15 cellular contexts compared by ENCODE assay signal in the genomic region with DNA sequence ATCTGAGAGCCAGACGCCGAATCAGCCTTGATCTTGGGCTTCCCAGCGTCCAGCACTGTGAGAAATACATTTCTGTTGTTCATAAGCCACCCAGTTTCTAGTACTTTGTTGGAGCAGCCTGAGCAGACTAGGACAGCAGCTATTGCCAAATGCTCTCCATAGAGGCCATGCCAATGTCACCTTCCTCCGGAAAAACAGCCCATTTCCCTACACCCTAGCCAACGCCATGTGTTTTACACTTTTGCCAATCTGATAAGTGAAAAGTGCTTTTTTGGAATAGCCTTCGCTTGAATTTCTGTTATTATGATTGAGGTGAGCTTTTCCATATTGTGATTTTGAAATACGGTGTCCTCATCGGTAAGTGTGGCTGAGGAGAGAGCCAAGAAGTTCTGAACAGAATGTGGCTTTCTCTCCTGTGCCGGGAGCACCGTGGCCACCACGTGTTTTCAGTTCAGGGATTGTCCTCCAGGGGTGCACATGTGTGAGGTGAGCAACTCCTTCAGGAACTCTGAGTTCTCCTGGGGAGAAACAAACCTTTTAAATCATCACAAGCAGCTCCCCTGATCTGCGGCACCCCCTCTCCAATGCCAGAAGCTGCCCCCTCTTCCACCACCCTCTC. TPM values are rescaled to one million over a fixed set of nuclear protein-coding genes. Genes with fewer than 3 reads are reported as not detected.
DNase-seq lines count a peak whose midpoint lies in the region; ATAC-seq, FAIRE-seq and TF ChIP-seq lines count a peak whose summit lies in the region.
"Had no signal": no experiment of that assay in that cellular context is flagged by ENCODE, and none has a peak within 500 bp of the region (broad histone marks: within the 10 kb centered on the region; RNA-seq: fewer than 3 reads in every experiment).

No MANE protein-coding gene starts in this region.

- H4K20me1 ChIP-seq in Karpas-422 (ENCODE audit: insufficient read depth, low read depth, low read length), result no peaks in the 10 kb centered on the region

- H3K9me3 ChIP-seq in WERI-Rb-1 (ENCODE audit: severe bottlenecking), result no peaks in the 10 kb centered on the region
- no peaks in the 10 kb centered on the region for H3K9me3 ChIP-seq in pancreas
- no peaks in the 10 kb centered on the region for H3K9me3 ChIP-seq in Karpas-422 (ENCODE audit: low read length)
- H3K9me3 ChIP-seq: mucosa of descending colon had no signal

- no peak overlapping the region for H2AFZ ChIP-seq in Karpas-422 (ENCODE audit: low read length)

- H3K79me2 ChIP-seq in Karpas-422 (ENCODE audit: low read length), result no peaks in the 10 kb centered on the region

- H3K27me3 ChIP-seq in WERI-Rb-1 (ENCODE audit: insufficient read depth, low read depth, severe bottlenecking), result no peaks in the 10 kb centered on the region
- no peaks in the 10 kb centered on the region for H3K27me3 ChIP-seq in pancreas
- no peaks in the 10 kb centered on the region for H3K27me3 ChIP-seq in Karpas-422 (ENCODE audit: low read length)

- no peak for FAIRE-seq in pancreas (lab: Jason Lieb, UNC)
- FAIRE-seq: urothelium cell line had no signal

- H3K9ac ChIP-seq in Karpas-422 (ENCODE audit: low read length), result no peak overlapping the region
- H3K9ac ChIP-seq: KMS-11 had no signal

- H3K27ac ChIP-seq in WERI-Rb-1 (no peak overlapping the region), pancreas (no peak overlapping the region), Karpas-422 (ENCODE audit: low read length) (no peak overlapping the region)
- H3K27ac ChIP-seq: KMS-11 had no signal

- no peaks in the 10 kb centered on the region for H3K9me2 ChIP-seq in Karpas-422 (replicated peaks; ENCODE audit: insufficient read depth, low read length)

- H3K4me3 ChIP-seq in WERI-Rb-1 (ENCODE audit: low read depth, low read length), result no peak overlapping the region
- no peak overlapping the region for H3K4me3 ChIP-seq in pancreas
- H3K4me3 ChIP-seq in Karpas-422 (ENCODE audit: low read length), result no peak overlapping the region
- H3K4me3 ChIP-seq: mucosa of descending colon had no signal

- WGBS in pancreas, 2 donors, result 42 to 55% methylated on average over 12 of the region's 12 CpGs

- H3K4me2 ChIP-seq in Karpas-422 (ENCODE audit: low read depth, low read length, poor library complexity, severe bottlenecking), result no peak overlapping the region
- H3K4me2 ChIP-seq: KMS-11 had no signal

- no peak for DNase-seq in WERI-Rb-1
- no peak for DNase-seq in Right ventricle myocardium superior
- DNase-seq in pancreas, result peak in 1 of 6 donors; percentile 57
- no peak for DNase-seq in AG08395 (ENCODE audit: low spot score)
- no peak for DNase-seq in activated gamma-delta T cell treated with Interleukin-2 at 50 U/mL for 16 hours
- no peak for DNase-seq in Karpas-422
- DNase-seq in ecto neural progenitor cell (ENCODE audit: low spot score), result no peak
- DNase-seq: activated T-cell treated with anti-CD3 and anti-CD28 coated beads, Interleukin-2, amount 50 U/mL, for 48 hours; central memory CD4-positive, alpha-beta T cell; DMS79; mucosa of descending colon had no signal

- ATAC-seq in Right ventricle myocardium superior (ENCODE audit: poor library complexity), result peak; percentile 67
- ATAC-seq in pancreas, result peak; percentile 71 to 86 (median 76)
- ATAC-seq: mucosa of descending colon had no signal

- H3K36me3 ChIP-seq in WERI-Rb-1, result peaks cover 6% of the 10 kb centered on the region
- no peaks in the 10 kb centered on the region for H3K36me3 ChIP-seq in pancreas
- no peaks in the 10 kb centered on the region for H3K36me3 ChIP-seq in Karpas-422 (ENCODE audit: insufficient read depth, low read length)

- TF ChIP-seq CTCF in GM12874 (IDR thresholded peaks at IDR 0.05; ENCODE audit: insufficient read depth, low read depth, low read length) (0 out of 2 replicates have a peak, but pooled peaks have one; percentile 6), WERI-Rb-1 (IDR thresholded peaks at IDR 0.05; ENCODE audit: low read depth, low read length) (peak; percentile 61), pancreas (IDR thresholded peaks at IDR 0.05) (peak in 2 of 4 donors; percentile 7 to 27)

- intact Hi-C loops in Right ventricle myocardium superior (cut with DNase I) (no loop called here), pancreas (cut with DNase I) (no loop called here)

- H3K4me1 ChIP-seq in pancreas (peaks cover 0 to 4% (median 0%) of the 10 kb centered on the region in 3 donors), Karpas-422 (ENCODE audit: low read length) (no peaks in the 10 kb centered on the region)

RNA-seq across cellular contexts. Expression of gene TAF8, which starts 35.8 kb away (rescaled TPM):
- total RNA-seq in Right ventricle myocardium superior (28.7 TPM), pancreas (10 to 100 TPM in 3 of 6 donors, 1 to 10 TPM in 3; 7.5 to 16.8 (median 9.8) TPM)
- 1 to 10 TPM; 4.8 to 7.8 TPM for polyA plus RNA-seq in pancreas
- total RNA-seq in Karpas-422 (2014; rRNA removed; shearing (Covaris generic); ENCODE audit: low replicate concordance), result 25.8 and 25.9 TPM in 2 replicates

RNA-seq across cellular contexts. Expression of gene C6orf132, which starts 56.3 kb away (rescaled TPM):
- 1.9 TPM for total RNA-seq in Right ventricle myocardium superior
- 10 to 100 TPM; 10.5 to 21.6 (median 15.6) TPM for total RNA-seq in pancreas
- polyA plus RNA-seq in pancreas, result 10 to 100 TPM in 1 of 2 donors, 1 to 10 TPM in 1; 6.1 to 16.7 TPM
- 0.11 and 0.83 TPM in 2 replicates for total RNA-seq in Karpas-422 (2014; rRNA removed; shearing (Covaris generic); ENCODE audit: low replicate concordance)
- total RNA-seq: RPMI7951 had no signal
